14 cellular contexts compared by ENCODE assay signal in the genomic region with DNA sequence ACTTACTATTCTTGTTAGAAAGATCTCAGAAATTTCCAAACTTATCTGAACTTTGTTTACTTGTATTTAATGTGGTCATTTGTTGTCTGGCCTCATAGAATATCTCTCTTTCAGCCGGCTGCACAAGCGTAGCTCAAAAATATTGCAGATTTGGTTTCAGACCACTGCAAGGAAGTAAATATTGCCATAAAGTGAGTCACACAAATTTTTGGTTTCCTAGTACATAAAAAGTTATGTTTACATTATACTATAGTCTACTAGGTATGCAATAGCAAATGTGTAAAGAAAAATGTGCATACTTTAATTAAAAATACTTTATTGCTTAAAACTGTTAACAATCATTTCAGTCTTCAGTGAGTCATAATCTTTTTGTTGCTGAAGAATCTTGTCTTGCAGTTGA.
"Had no signal": no experiment of that assay in that cellular context is flagged by ENCODE, and none has a peak within 500 bp of the region (broad histone marks: within the 10 kb centered on the region; RNA-seq: fewer than 3 reads in every experiment).

No MANE protein-coding gene starts in this region.

- H3K27me3 ChIP-seq: hepatocyte, left lung, upper lobe of right lung had no signal

- DNase-seq: activated CD4-positive, alpha-beta memory T cell treated with anti-CD3 and anti-CD28 coated beads, Interleukin-2, amount 10 ng/mL, durations not matched to agents 7 days and 5 days; activated CD4-positive, alpha-beta T cell treated with anti-CD3 and anti-CD28 coated beads for 36 hours; activated effector memory CD4-positive, alpha-beta T cell treated with Interleukin-2 at 50 U/mL for 16 hours; activated naive CD4-positive, alpha-beta T cell treated with anti-CD3 and anti-CD28 coated beads, Interleukin-2, amount 50 U/mL, for 16 hours; activated T-cell treated with anti-CD3 and anti-CD28 coated beads, Interleukin-2, amount 50 U/mL, for 4 hours; erythroblast; kidney; left lung; naive thymus-derived CD8-positive, alpha-beta T cell; T-helper 17 cell; upper lobe of right lung had no signal

- H3K9me3 ChIP-seq: upper lobe of right lung had no signal

- H3K4me1 ChIP-seq: left lung, upper lobe of right lung had no signal

- H3K36me3 ChIP-seq: left lung, thoracic aorta, upper lobe of right lung had no signal

- H3K27ac ChIP-seq: hepatocyte, left lung, thoracic aorta, upper lobe of right lung had no signal

- H3K4me3 ChIP-seq: hepatocyte, left lung, thoracic aorta, upper lobe of right lung had no signal

- H2AFZ ChIP-seq: hepatocyte had no signal

- H3K4me2 ChIP-seq: hepatocyte had no signal

- ATAC-seq: activated CD4-positive, alpha-beta T cell treated with anti-CD3 and anti-CD28 coated beads for 36 hours; activated T-cell treated with anti-CD3 and anti-CD28 coated beads, Interleukin-2, amount 50 U/mL, for 4 hours; left lung; naive thymus-derived CD8-positive, alpha-beta T cell; stimulated activated effector memory CD8-positive, alpha-beta T cell treated with anti-CD3 and anti-CD28 coated beads, Interleukin-12 subunit alpha, Interleukin-12 subunit beta, amount 100 ng/mL, for 72 hours; T-helper 17 cell; upper lobe of right lung had no signal
